ENCODE assay signal across 26 cellular contexts in genomic region chr13:78759704-78760103, GRCh38.
DNase-seq lines count a peak whose midpoint lies in the region; ATAC-seq and TF ChIP-seq lines count a peak whose summit lies in the region.
"Had no signal": no experiment of that assay in that cellular context is flagged by ENCODE, and none has a peak within 500 bp of the region (broad histone marks: within the 10 kb centered on the region; RNA-seq: fewer than 3 reads in every experiment).

No MANE protein-coding gene starts in this region.

- in situ Hi-C loops in GM13976 (cut with MboI; ENCODE audit: low sequenced_read_pairs, unreplicated experiment) = no loop called here

- DNase-seq in GM13976 (ENCODE audit: low spot score) (peak; percentile 4), OCI-M1 (lab: John Stamatoyannopoulos, UW) (peak; percentile 19), dermis blood vessel endothelial cell (peak; percentile 15), HK-2 (ENCODE audit: unreplicated experiment) (no peak)
- DNase-seq in stimulated activated CD4-positive, alpha-beta T cell treated with anti-CD3 and anti-CD28 coated beads, Interleukin-15, amount 100 ng/mL, for 24 hours = no peak
- DNase-seq: ACHN; activated CD4-positive, alpha-beta T cell treated with anti-CD3 and anti-CD28 coated beads for 4 hours; activated effector memory CD4-positive, alpha-beta T cell treated with anti-CD3 and anti-CD28 coated beads, Interleukin-2, amount 50 U/mL, for 16 hours; activated naive CD8-positive, alpha-beta T cell treated with anti-CD3 and anti-CD28 coated beads for 36 hours; activated T-cell treated with anti-CD3 and anti-CD28 coated beads for 4 hours; aorta; colonic mucosa; effector memory CD4-positive, alpha-beta T cell; EL; foreskin fibroblast; KBM-7; MM.1S; NCI-H1436; nephron progenitor cell; SJCRH30; T-helper 17 cell; transverse colon had no signal

- peak; percentile 7; the same call in 1 of the 2 replicates for TF ChIP-seq CTCF in C4-2B (conservative IDR thresholded peaks at IDR 0.05)
- no peak for TF ChIP-seq CTCF in GM13976 (IDR thresholded peaks at IDR 0.05; ENCODE audit: borderline replicate concordance, control extremely low read depth, extremely low read depth, insufficient read depth, missing control alignments)

- no peak for ATAC-seq in HG03432 (IDR thresholded peaks at IDR 0.05; ENCODE audit: unreplicated experiment)
- ATAC-seq: esophagus mucosa, T-helper 17 cell had no signal

- no peak overlapping the region for H3K27ac ChIP-seq in C4-2B
- H3K27ac ChIP-seq: cardiac muscle cell, colonic mucosa, SJCRH30, transverse colon had no signal

Comparison
In these comparisons a context has a peak if more than half of its experiments do, and no peak if none do; other contexts are left out.
1. DNase-seq: peak in GM13976 (single experiment), OCI-M1 (single experiment) and dermis blood vessel endothelial cell (single experiment); none in stimulated activated CD4-positive, alpha-beta T cell treated with anti-CD3 and anti-CD28 coated beads, Interleukin-15, amount 100 ng/mL, for 24 hours (single experiment) and HK-2 (single experiment).